ENCODE assay signal across 8 cellular contexts in genomic region chr4:112766422-112766821, GRCh38.
DNase-seq lines count a peak whose midpoint lies in the region; ATAC-seq and TF ChIP-seq lines count a peak whose summit lies in the region.

No MANE protein-coding gene starts in this region.

- no peak for ATAC-seq in GM18868 (IDR thresholded peaks at IDR 0.05; ENCODE audit: unreplicated experiment)

- DNase-seq in Ammon's horn (ENCODE audit: low spot score): peak; percentile 20
- peak; percentile 37 for DNase-seq in GM13977 (ENCODE audit: low spot score)
- DNase-seq in RPMI8226: peak; percentile 11
- peak; percentile 24 for DNase-seq in glomerular visceral epithelial cell (ENCODE audit: extremely low spot score)
- DNase-seq in HuH-7 (ENCODE audit: low spot score): no peak
- no peak for DNase-seq in HK-2 (ENCODE audit: unreplicated experiment)
- DNase-seq in activated gamma-delta T cell treated with Interleukin-2 at 50 U/mL for 16 hours: no peak

- TF ChIP-seq CTCF in GM13977 (IDR thresholded peaks at IDR 0.05; ENCODE audit: extremely low read depth, insufficient read depth, missing control alignments): peak; percentile 48

- in situ Hi-C loops in GM13977 (cut with MboI; ENCODE audit: low pct_unique_long_range_greater_than_20kb, low sequenced_read_pairs, unreplicated experiment): loop anchor here (10.0 to 25.0 kb wide), 2 partner anchors 142 to 429 kb away; no protein-coding TSS in a partner anchor

Comparison
In these comparisons a context has a peak if more than half of its experiments do, and no peak if none do; other contexts are left out.
1. DNase-seq: peak in Ammon's horn (single experiment), GM13977 (single experiment), RPMI8226 (single experiment) and glomerular visceral epithelial cell (single experiment); none in HuH-7 (single experiment), HK-2 (single experiment) and activated gamma-delta T cell treated with Interleukin-2 at 50 U/mL for 16 hours (single experiment).